Comparison of ENCODE assay signal across 9 cellular contexts in the genomic region with DNA sequence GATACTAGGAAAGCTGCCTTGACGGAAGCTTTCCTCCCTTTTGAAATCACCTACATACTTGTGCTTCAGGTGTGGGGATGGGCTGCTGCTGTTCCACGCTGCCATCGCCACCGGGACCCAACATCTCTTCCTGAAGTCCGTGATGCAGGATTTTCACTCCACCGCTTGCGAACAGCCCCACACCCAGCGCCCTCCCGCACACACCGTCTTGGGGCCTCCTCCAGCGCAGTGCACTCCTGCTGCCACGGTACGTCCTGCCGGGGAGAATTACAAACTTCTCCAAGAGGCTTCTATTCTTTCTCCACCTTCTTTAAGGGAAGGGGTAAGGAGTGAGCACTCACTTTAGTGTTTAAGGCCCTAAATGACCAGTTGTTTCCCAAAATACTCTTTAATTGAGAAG. TPM values are rescaled to one million over a fixed set of nuclear protein-coding genes. Genes with fewer than 3 reads are reported as not detected.
"Had no signal": no experiment of that assay in that cellular context is flagged by ENCODE, and none has a peak within 500 bp of the region (broad histone marks: within the 10 kb centered on the region; RNA-seq: fewer than 3 reads in every experiment).

No MANE protein-coding gene starts in this region.

- H3K4me3 ChIP-seq: GM12878 had no signal

- FAIRE-seq: G401.6, GM12878, GM12891, GM12892, GM18507, GM19239 had no signal

- DNase-seq: GDM1, GF-D8 had no signal

- ATAC-seq: GM12878 had no signal

RNA-seq across cellular contexts. Expression of gene HRH4, which starts 58.2 kb away (rescaled TPM):
- total RNA-seq: G401, GM12878 had no signal
- polyA plus RNA-seq: GM12878 had no signal
